ENCODE assay signal across 13 cellular contexts in the genomic region with DNA sequence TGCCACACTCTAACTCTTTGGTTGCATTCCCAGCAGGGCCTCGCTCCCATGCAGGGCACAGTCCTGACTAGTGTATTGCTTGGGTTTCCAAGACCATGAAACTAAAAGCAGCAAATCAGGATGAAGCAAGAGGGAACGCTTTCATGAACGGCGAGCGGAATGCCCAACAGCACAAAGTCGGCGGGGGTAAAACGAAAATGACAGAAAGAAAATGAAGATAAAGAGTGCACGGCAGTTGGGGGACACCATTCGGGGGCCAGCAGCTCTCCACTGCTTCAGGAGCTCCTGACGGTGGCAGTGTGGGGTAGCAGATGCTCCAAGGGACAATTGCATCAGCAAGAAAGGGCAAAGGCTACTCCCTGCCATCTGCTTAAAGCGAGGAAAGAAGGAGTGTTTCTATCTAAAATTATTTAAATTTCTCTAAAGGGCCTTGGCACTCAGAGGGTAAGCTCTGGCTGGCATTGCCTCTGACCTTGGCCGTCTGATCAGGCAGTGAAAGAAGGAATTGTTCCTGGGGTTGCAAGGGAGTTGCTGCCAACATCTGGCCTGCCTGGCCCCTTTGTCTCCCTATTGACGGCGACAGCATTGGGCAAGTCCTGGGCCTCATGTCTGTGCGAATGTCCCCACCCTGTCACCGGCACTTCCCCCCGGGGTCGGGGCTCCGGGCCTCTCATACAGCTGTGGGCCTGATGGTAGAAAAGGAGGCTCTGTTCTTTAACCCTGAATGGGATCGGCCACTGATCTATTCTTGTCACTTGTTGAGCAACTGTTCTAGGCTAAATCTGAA.
DNase-seq lines count a peak whose midpoint lies in the region; ATAC-seq and TF ChIP-seq lines count a peak whose summit lies in the region.
"Had no signal": no experiment of that assay in that cellular context is flagged by ENCODE, and none has a peak within 500 bp of the region (broad histone marks: within the 10 kb centered on the region; RNA-seq: fewer than 3 reads in every experiment).

No MANE protein-coding gene starts in this region.

- in situ Hi-C loops in GM13977 (cut with MboI; ENCODE audit: low pct_unique_long_range_greater_than_20kb, low sequenced_read_pairs, unreplicated experiment) = no loop called here

- H3K27ac ChIP-seq in colonic mucosa = peak overlapping the region; percentile 30
- H3K27ac ChIP-seq in left lung = peak overlapping the region; percentile 76 to 91
- no peak overlapping the region for H3K27ac ChIP-seq in testis
- H3K27ac ChIP-seq: 22Rv1, thoracic aorta had no signal

- H3K4me1 ChIP-seq in colonic mucosa (peaks cover 16% of the 10 kb centered on the region), left lung (peaks cover 14 to 37% of the 10 kb centered on the region in 2 donors), testis (peaks cover 12% of the 10 kb centered on the region)

- no peak overlapping the region for H3K4me3 ChIP-seq in colonic mucosa
- no peak overlapping the region for H3K4me3 ChIP-seq in left lung
- no peak overlapping the region for H3K4me3 ChIP-seq in testis
- H3K4me3 ChIP-seq: thoracic aorta had no signal

- no peaks in the 10 kb centered on the region for H3K36me3 ChIP-seq in colonic mucosa
- peaks cover 0 to 5% of the 10 kb centered on the region in 2 donors for H3K36me3 ChIP-seq in left lung
- no peaks in the 10 kb centered on the region for H3K36me3 ChIP-seq in testis (ENCODE audit: low read depth, missing control alignments)
- H3K36me3 ChIP-seq: thoracic aorta had no signal

- TF ChIP-seq CTCF in colonic mucosa (IDR thresholded peaks at IDR 0.05) (no peak), left lung (IDR thresholded peaks at IDR 0.05) (no peak), testis (IDR thresholded peaks at IDR 0.05) (no peak), GM13977 (IDR thresholded peaks at IDR 0.05; ENCODE audit: extremely low read depth, insufficient read depth, missing control alignments) (no peak)

- intact Hi-C loops in colonic mucosa (cut with DNase I) = no loop called here
- intact Hi-C loops in left lung (cut with DNase I) = no loop called here
- intact Hi-C loops in testis (cut with DNase I; ENCODE audit: low total_unique reads) = no loop called here

- DNase-seq in DMS 273 (lab: John Stamatoyannopoulos, UW; ENCODE audit: unreplicated experiment) (peak; percentile 71), DMS 273 treated with DMSO at 0.1 percent for 48 hours (lab: John Stamatoyannopoulos, UW) (no peak), colonic mucosa (no peak), left lung (no peak), testis (peak; percentile 49), SKM-1 (lab: John Stamatoyannopoulos, UW; ENCODE audit: unreplicated experiment) (no peak), GM13977 (ENCODE audit: low spot score) (no peak)
- DNase-seq: activated CD8-positive, alpha-beta memory T cell treated with anti-CD3 and anti-CD28 coated beads, Interleukin-2, amount 50 U/mL, for 4 hours; foreskin melanocyte; retina had no signal

- H3K27me3 ChIP-seq in colonic mucosa = no peaks in the 10 kb centered on the region
- H3K27me3 ChIP-seq in left lung = no peaks in the 10 kb centered on the region
- no peaks in the 10 kb centered on the region for H3K27me3 ChIP-seq in testis

- no peak for TF ChIP-seq POLR2A in testis (IDR thresholded peaks at IDR 0.05)

- no peak for ATAC-seq in left lung
- ATAC-seq in HG02852 (IDR thresholded peaks at IDR 0.05; ENCODE audit: unreplicated experiment) = no peak

- H3K9me3 ChIP-seq in colonic mucosa (no peaks in the 10 kb centered on the region), left lung (no peaks in the 10 kb centered on the region), testis (no peaks in the 10 kb centered on the region)
- H3K9me3 ChIP-seq: thoracic aorta had no signal

- H3K9ac ChIP-seq in colonic mucosa (ENCODE audit: low read depth in 2 of 2, low read length in 2 of 2) = peak overlapping the region in 1 of 2 donors; percentile 54

- 62 to 67% methylated on average over 20 to 21 of the region's 21 CpGs for WGBS in testis, 2 donors

Comparison
In these comparisons a context has a peak if more than half of its experiments do, and no peak if none do; other contexts are left out.
1. DNase-seq: peak in DMS 273 (single experiment) and testis (single experiment); none in DMS 273 treated with DMSO at 0.1 percent for 48 hours (single experiment), colonic mucosa (single experiment), left lung (0 of 2), SKM-1 (single experiment) and GM13977 (single experiment).
2. H3K27ac ChIP-seq: peak in colonic mucosa (single experiment) and left lung (2 of 2); none in testis (0 of 2).